15 cellular contexts compared by ENCODE assay signal in genomic region chr1:89847191-89847729, GRCh38. TPM values are rescaled to one million over a fixed set of nuclear protein-coding genes. Genes with fewer than 3 reads are reported as not detected.
DNase-seq lines count a peak whose midpoint lies in the region; ATAC-seq lines count a peak whose summit lies in the region.
"Had no signal": no experiment of that assay in that cellular context is flagged by ENCODE, and none has a peak within 500 bp of the region (broad histone marks: within the 10 kb centered on the region; RNA-seq: fewer than 3 reads in every experiment).

No MANE protein-coding gene starts in this region.

- ATAC-seq in T-cell (replicated peaks in 1 of 4) (no peak), esophagus mucosa (no peak), HG03432 (IDR thresholded peaks at IDR 0.05; ENCODE audit: unreplicated experiment) (no peak)
- no peak for ATAC-seq in naive thymus-derived CD8-positive, alpha-beta T cell
- ATAC-seq: natural killer cell treated with Interleukin-12 subunit alpha and Interleukin-12 subunit beta and Interleukin-15 and Interleukin-18, amount 100 ng/mL, for 72 hours had no signal

- in situ Hi-C loops in KBM-7 (cut with MboI; ENCODE audit: low pct_unique_long_range_greater_than_20kb, low sequenced_read_pairs), result no loop called here

- peaks cover 61% of the 10 kb centered on the region for H3K4me1 Mint-ChIP-seq in activated CD4-positive, alpha-beta T cell treated with anti-CD3 and anti-CD28 coated beads, Interleukin-2, amount 10 ng/mL, durations not matched to agents 7 days and 5 days
- peaks cover 74 to 81% (median 75%) of the 10 kb centered on the region in 3 donors for H3K4me1 Mint-ChIP-seq in T-cell
- H3K4me1 Mint-ChIP-seq in naive thymus-derived CD8-positive, alpha-beta T cell, result peaks cover 17 to 80% (median 70%) of the 10 kb centered on the region in 4 donors

- no peaks in the 10 kb centered on the region for H3K9me3 Mint-ChIP-seq in activated CD4-positive, alpha-beta T cell treated with anti-CD3 and anti-CD28 coated beads, Interleukin-2, amount 10 ng/mL, durations not matched to agents 7 days and 5 days
- no peaks in the 10 kb centered on the region for H3K9me3 Mint-ChIP-seq in T-cell
- no peaks in the 10 kb centered on the region for H3K9me3 Mint-ChIP-seq in naive thymus-derived CD8-positive, alpha-beta T cell
- H3K9me3 Mint-ChIP-seq: natural killer cell treated with Interleukin-12 subunit alpha and Interleukin-12 subunit beta and Interleukin-15 and Interleukin-18, amount 100 ng/mL, for 72 hours had no signal

- peaks cover 57% of the 10 kb centered on the region for H3K36me3 Mint-ChIP-seq in activated CD4-positive, alpha-beta T cell treated with anti-CD3 and anti-CD28 coated beads, Interleukin-2, amount 10 ng/mL, durations not matched to agents 7 days and 5 days (ENCODE audit: low read depth)
- H3K36me3 Mint-ChIP-seq in T-cell, result peaks cover 26% of the 10 kb centered on the region
- H3K36me3 Mint-ChIP-seq in naive thymus-derived CD8-positive, alpha-beta T cell, result peaks cover 0 to 27% (median 7%) of the 10 kb centered on the region in 3 donors
- H3K36me3 Mint-ChIP-seq: natural killer cell treated with Interleukin-12 subunit alpha and Interleukin-12 subunit beta and Interleukin-15 and Interleukin-18, amount 100 ng/mL, for 72 hours had no signal

- CTCF ChIA-PET in activated CD4-positive, alpha-beta T cell treated with anti-CD3 and anti-CD28 coated beads, Interleukin-2, amount 10 ng/mL, durations not matched to agents 7 days and 5 days (lab: Charles Lee), result interaction anchor here (1.7 kb wide), 1 partner anchor 26 kb away, joined by 3 read pairs; no protein-coding TSS in a partner anchor
- CTCF ChIA-PET in T-cell (lab: Charles Lee), result interaction anchor here in 1 of 2 donors (1.3 to 2.2 kb wide), 3 partner anchors 9 to 26 kb away, joined by 3 to 8 read pairs (median 6); no protein-coding TSS in a partner anchor

- no peaks in the 10 kb centered on the region for H3K27me3 Mint-ChIP-seq in activated CD4-positive, alpha-beta T cell treated with anti-CD3 and anti-CD28 coated beads, Interleukin-2, amount 10 ng/mL, durations not matched to agents 7 days and 5 days
- H3K27me3 Mint-ChIP-seq in T-cell, result no peaks in the 10 kb centered on the region
- H3K27me3 Mint-ChIP-seq in naive thymus-derived CD8-positive, alpha-beta T cell, result no peaks in the 10 kb centered on the region
- H3K27me3 Mint-ChIP-seq: natural killer cell treated with Interleukin-12 subunit alpha and Interleukin-12 subunit beta and Interleukin-15 and Interleukin-18, amount 100 ng/mL, for 72 hours had no signal

- peak overlapping the region; percentile 76 for H3K27ac Mint-ChIP-seq in activated CD4-positive, alpha-beta T cell treated with anti-CD3 and anti-CD28 coated beads, Interleukin-2, amount 10 ng/mL, durations not matched to agents 7 days and 5 days
- peak overlapping the region; percentile 71 to 76 for H3K27ac Mint-ChIP-seq in T-cell
- peak overlapping the region; percentile 67 to 97 (median 92) for H3K27ac Mint-ChIP-seq in naive thymus-derived CD8-positive, alpha-beta T cell

- peak overlapping the region; percentile 27 for H3K4me3 Mint-ChIP-seq in activated CD4-positive, alpha-beta T cell treated with anti-CD3 and anti-CD28 coated beads, Interleukin-2, amount 10 ng/mL, durations not matched to agents 7 days and 5 days
- H3K4me3 Mint-ChIP-seq in T-cell, result peak overlapping the region; percentile 54 to 92 (median 73)
- H3K4me3 Mint-ChIP-seq in naive thymus-derived CD8-positive, alpha-beta T cell, result peak overlapping the region; percentile 70 to 96 (median 94)
- H3K4me3 Mint-ChIP-seq: natural killer cell treated with Interleukin-12 subunit alpha and Interleukin-12 subunit beta and Interleukin-15 and Interleukin-18, amount 100 ng/mL, for 72 hours had no signal

- POLR2A ChIA-PET in activated CD4-positive, alpha-beta T cell treated with anti-CD3 and anti-CD28 coated beads, Interleukin-2, amount 10 ng/mL, durations not matched to agents 7 days and 5 days (lab: Charles Lee), result no interaction called here
- POLR2A ChIA-PET in T-cell (lab: Charles Lee), result interaction anchor here (0.7 to 1.3 kb wide), 2 partner anchors 11 to 21 kb away, joined by 3 to 5 read pairs; no protein-coding TSS in a partner anchor
- POLR2A ChIA-PET in naive thymus-derived CD8-positive, alpha-beta T cell (lab: Charles Lee), result interaction anchor here (0.7 to 2.7 kb wide), 7 partner anchors 10 to 239 kb away, joined by 3 to 13 read pairs (median 4); partner anchors contain the start of gene LRRC8D

- DNase-seq in activated CD4-positive, alpha-beta T cell treated with anti-CD3 and anti-CD28 coated beads, Interleukin-2, amount 10 ng/mL, durations not matched to agents 7 days and 5 days, result no peak
- no peak for DNase-seq in activated CD4-positive, alpha-beta T cell treated with anti-CD3 and anti-CD28 coated beads for 4 hours
- peak; percentile 56 for DNase-seq in KBM-7
- DNase-seq in T-cell, result no peak
- no peak for DNase-seq in naive thymus-derived CD8-positive, alpha-beta T cell
- DNase-seq in D341Med (ENCODE audit: low spot score), result no peak
- DNase-seq: anterior cingulate cortex, foreskin fibroblast, MM.1S, NCI-H774, retina, SHP77 had no signal

RNA-seq across cellular contexts. Expression of gene LRRC8D, which starts 26.4 kb away (rescaled TPM):
- total RNA-seq in activated CD4-positive, alpha-beta T cell treated with anti-CD3 and anti-CD28 coated beads, Interleukin-2, amount 10 ng/mL, durations not matched to agents 7 days and 5 days, result 10 to 100 TPM; 31.8 to 41.0 TPM
- 10 to 100 TPM; 23.8 to 43.4 (median 33.0) TPM for total RNA-seq in T-cell
- total RNA-seq in naive thymus-derived CD8-positive, alpha-beta T cell, result 10 to 100 TPM; 37.1 to 38.7 TPM
- polyA plus RNA-seq in naive thymus-derived CD8-positive, alpha-beta T cell, result 10 to 100 TPM; 42.3 to 60.0 (median 46.0) TPM
- 15.1 TPM for total RNA-seq in esophagus mucosa

Comparison
In these comparisons a context has a peak if more than half of its experiments do, and no peak if none do; other contexts are left out.
1. H3K4me3 Mint-ChIP-seq: peak in every context shown above with its lines; median percentile 94 in naive thymus-derived CD8-positive, alpha-beta T cell; 73 in T-cell; 27 in activated CD4-positive, alpha-beta T cell treated with anti-CD3 and anti-CD28 coated beads, Interleukin-2, amount 10 ng/mL, durations not matched to agents 7 days and 5 days.